12 cellular contexts compared by ENCODE assay signal in the genomic region with DNA sequence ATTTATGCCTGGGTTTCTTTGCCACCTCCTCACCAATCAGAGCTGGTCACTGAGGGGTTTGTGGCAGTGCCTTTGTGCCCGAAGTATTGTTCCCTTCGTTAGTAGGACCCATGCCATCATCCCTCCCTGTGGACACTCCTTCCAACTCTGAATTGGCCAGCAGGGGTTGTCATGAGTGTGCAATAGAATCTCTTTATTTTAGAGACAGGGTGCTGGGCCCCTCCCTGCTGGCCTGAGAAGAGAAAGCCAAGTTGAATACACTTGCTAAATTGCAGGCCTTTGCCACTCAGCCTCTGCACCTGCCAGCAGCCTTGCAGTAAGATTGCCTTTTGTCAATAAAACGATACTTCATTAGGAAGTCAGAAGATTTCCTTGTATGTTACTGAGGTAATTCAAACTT. TPM values are rescaled to one million over a fixed set of nuclear protein-coding genes. Genes with fewer than 3 reads are reported as not detected.
A peak's percentile ranks its signal among the peaks of the same experiment; 100 is the strongest.
DNase-seq lines count a peak whose midpoint lies in the region; ATAC-seq, FAIRE-seq and TF ChIP-seq lines count a peak whose summit lies in the region.
"Had no signal": no experiment of that assay in that cellular context is flagged by ENCODE, and none has a peak within 500 bp of the region (broad histone marks: within the 10 kb centered on the region; RNA-seq: fewer than 3 reads in every experiment).

No MANE protein-coding gene starts in this region.

- no peaks in the 10 kb centered on the region for H3K9me3 Mint-ChIP-seq in activated CD8-positive, alpha-beta T cell treated with anti-CD3 and anti-CD28 coated beads for 36 hours
- H3K9me3 Mint-ChIP-seq: activated CD4-positive, alpha-beta T cell treated with anti-CD3 and anti-CD28 coated beads, Interleukin-2, amount 10 ng/mL, durations not matched to agents 7 days and 5 days had no signal

- H3K4me1 Mint-ChIP-seq in activated CD8-positive, alpha-beta T cell treated with anti-CD3 and anti-CD28 coated beads for 36 hours (ENCODE audit: low read depth): no peaks in the 10 kb centered on the region
- H3K4me1 Mint-ChIP-seq: activated CD4-positive, alpha-beta T cell treated with anti-CD3 and anti-CD28 coated beads, Interleukin-2, amount 10 ng/mL, durations not matched to agents 7 days and 5 days had no signal

- POLR2A ChIA-PET in activated CD8-positive, alpha-beta T cell treated with anti-CD3 and anti-CD28 coated beads for 36 hours (lab: Charles Lee): no interaction called here

- FAIRE-seq in H54 (lab: Jason Lieb, UNC): no peak

- no peaks in the 10 kb centered on the region for H3K27me3 Mint-ChIP-seq in activated CD8-positive, alpha-beta T cell treated with anti-CD3 and anti-CD28 coated beads for 36 hours
- H3K27me3 Mint-ChIP-seq: activated CD4-positive, alpha-beta T cell treated with anti-CD3 and anti-CD28 coated beads, Interleukin-2, amount 10 ng/mL, durations not matched to agents 7 days and 5 days had no signal

- no peak for TF ChIP-seq CTCF in NB4 (IDR thresholded peaks at IDR 0.05; ENCODE audit: low read depth, low read length)
- TF ChIP-seq CTCF in activated CD8-positive, alpha-beta T cell treated with anti-CD3 and anti-CD28 coated beads for 36 hours (IDR thresholded peaks at IDR 0.05): no peak

- no peak overlapping the region for H3K4me3 ChIP-seq in NB4 (ENCODE audit: low read depth, low read length)

- H3K36me3 Mint-ChIP-seq in activated CD8-positive, alpha-beta T cell treated with anti-CD3 and anti-CD28 coated beads for 36 hours (ENCODE audit: low read depth): peaks cover 46% of the 10 kb centered on the region

- CTCF ChIA-PET in activated CD8-positive, alpha-beta T cell treated with anti-CD3 and anti-CD28 coated beads for 36 hours (lab: Charles Lee): interaction anchor here (0.9 to 1.6 kb wide), 2 partner anchors 24 to 42 kb away, joined by 3 read pairs; no protein-coding TSS in a partner anchor

- peak overlapping the region; percentile 75 for H3K27ac ChIP-seq in caudate nucleus (ENCODE audit: low read depth, low read length)

- peak in 8 of 14 donors; percentile 12 to 52 (median 34) for DNase-seq in C1 segment of cervical spinal cord (lab: John Stamatoyannopoulos, UW)
- DNase-seq in NB4 (ENCODE audit: low read depth): peak; percentile 12
- DNase-seq in caudate nucleus (lab: John Stamatoyannopoulos, UW): peak in 14 of 61 donors; percentile 8 to 54 (median 26)
- DNase-seq in midbrain (lab: John Stamatoyannopoulos, UW): peak; percentile 56
- DNase-seq in activated CD8-positive, alpha-beta T cell treated with anti-CD3 and anti-CD28 coated beads for 36 hours: no peak
- no peak for DNase-seq in H54 (ENCODE audit: insufficient read length, low spot score)
- DNase-seq: activated CD4-positive, alpha-beta T cell treated with anti-CD3 and anti-CD28 coated beads, Interleukin-2, amount 10 ng/mL, durations not matched to agents 7 days and 5 days; cerebellar nuclear complex; GOT3 had no signal

- intact Hi-C loops in activated CD8-positive, alpha-beta T cell treated with anti-CD3 and anti-CD28 coated beads for 36 hours (cut with micrococcal nuclease): no loop called here

- TF ChIP-seq POLR2A in NB4 (IDR thresholded peaks at IDR 0.05; ENCODE audit: extremely low read depth, insufficient read length) (no peak), H54 (IDR thresholded peaks at IDR 0.05; ENCODE audit: low read depth, low read length) (no peak)

- no peak overlapping the region for H3K27ac Mint-ChIP-seq in activated CD8-positive, alpha-beta T cell treated with anti-CD3 and anti-CD28 coated beads for 36 hours
- H3K27ac Mint-ChIP-seq: activated CD4-positive, alpha-beta T cell treated with anti-CD3 and anti-CD28 coated beads, Interleukin-2, amount 10 ng/mL, durations not matched to agents 7 days and 5 days had no signal

- no peak overlapping the region for H3K4me3 Mint-ChIP-seq in activated CD8-positive, alpha-beta T cell treated with anti-CD3 and anti-CD28 coated beads for 36 hours
- H3K4me3 Mint-ChIP-seq: activated CD4-positive, alpha-beta T cell treated with anti-CD3 and anti-CD28 coated beads, Interleukin-2, amount 10 ng/mL, durations not matched to agents 7 days and 5 days had no signal

- ATAC-seq in activated CD8-positive, alpha-beta T cell treated with anti-CD3 and anti-CD28 coated beads for 36 hours: no peak
- ATAC-seq in GM18873 (IDR thresholded peaks at IDR 0.05; ENCODE audit: low FRiP score, unreplicated experiment): no peak
- no peak for ATAC-seq in GM19463 (IDR thresholded peaks at IDR 0.05; ENCODE audit: unreplicated experiment)

RNA-seq across cellular contexts. Expression of a gene that starts 40.7 kb away (rescaled TPM):
- total RNA-seq in activated CD8-positive, alpha-beta T cell treated with anti-CD3 and anti-CD28 coated beads for 36 hours: not detected
- total RNA-seq: activated CD4-positive, alpha-beta T cell treated with anti-CD3 and anti-CD28 coated beads, Interleukin-2, amount 10 ng/mL, durations not matched to agents 7 days and 5 days; lung microvascular endothelial cell had no signal

Comparison
In these comparisons a context has a peak if more than half of its experiments do, and no peak if none do; other contexts are left out.
1. DNase-seq: peak in C1 segment of cervical spinal cord (8 of 14), NB4 (single experiment) and midbrain (single experiment); none in activated CD8-positive, alpha-beta T cell treated with anti-CD3 and anti-CD28 coated beads for 36 hours (single experiment) and H54 (single experiment).